In the genomic region with DNA sequence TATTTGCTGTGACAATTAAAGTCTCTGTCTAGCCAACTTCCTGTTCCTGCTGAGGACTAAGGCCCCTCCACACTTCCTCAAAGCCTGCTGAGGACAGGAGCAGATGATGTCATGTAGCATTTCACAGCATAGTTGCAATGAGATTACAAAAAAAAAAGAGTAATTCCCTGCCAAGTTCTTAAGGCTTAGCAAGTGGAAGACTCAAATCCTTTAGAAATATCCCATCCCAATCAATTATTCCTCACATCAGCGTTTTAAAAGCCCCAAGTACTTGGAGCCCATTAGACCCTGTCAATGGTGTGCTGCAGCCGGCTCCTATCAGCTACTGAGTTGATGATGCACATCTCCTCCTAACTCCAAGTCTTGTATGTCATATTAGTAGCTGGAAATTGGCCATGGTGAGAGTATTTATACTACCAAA, we compare ENCODE assay signal across 8 cellular contexts. TPM values are rescaled to one million over a fixed set of nuclear protein-coding genes. Genes with fewer than 3 reads are reported as not detected.
A peak's percentile ranks its signal among the peaks of the same experiment; 100 is the strongest.
DNase-seq lines count a peak whose midpoint lies in the region; ATAC-seq and TF ChIP-seq lines count a peak whose summit lies in the region.

No MANE protein-coding gene starts in this region.

- H3K36me3 ChIP-seq in CD8-positive, alpha-beta T cell (ENCODE audit: insufficient read depth, low read length), result peaks cover 43% of the 10 kb centered on the region
- peaks cover 23 to 49% of the 10 kb centered on the region in 2 donors for H3K36me3 ChIP-seq in ascending aorta
- no peaks in the 10 kb centered on the region for H3K36me3 ChIP-seq in kidney epithelial cell (ENCODE audit: control insufficient read depth, insufficient read depth, low read length)

- peak overlapping the region; percentile 26 for H3K4me3 Mint-ChIP-seq in CD8-positive, alpha-beta T cell

- CTCF ChIA-PET in CD8-positive, alpha-beta T cell (lab: Charles Lee), result interaction anchor here (1.1 to 3.4 kb wide), 7 partner anchors 11 to 66 kb away, joined by 3 to 28 read pairs (median 4); no protein-coding TSS in a partner anchor

- no peak overlapping the region for H3K4me3 ChIP-seq in CD8-positive, alpha-beta T cell (ENCODE audit: low read depth, low read length)
- no peak overlapping the region for H3K4me3 ChIP-seq in ascending aorta
- no peak overlapping the region for H3K4me3 ChIP-seq in kidney epithelial cell (ENCODE audit: low read depth, low read length)

- no peaks in the 10 kb centered on the region for H3K9me3 Mint-ChIP-seq in CD8-positive, alpha-beta T cell

- peaks cover 55% of the 10 kb centered on the region for H3K4me1 Mint-ChIP-seq in CD8-positive, alpha-beta T cell (ENCODE audit: low read depth)

- H3K36me3 Mint-ChIP-seq in CD8-positive, alpha-beta T cell, result peaks cover 94% of the 10 kb centered on the region

- peak overlapping the region; percentile 92 for H3K27ac Mint-ChIP-seq in CD8-positive, alpha-beta T cell

- no peaks in the 10 kb centered on the region for H3K9me3 ChIP-seq in CD8-positive, alpha-beta T cell (ENCODE audit: low read length)
- H3K9me3 ChIP-seq in ascending aorta, result no peaks in the 10 kb centered on the region

- TF ChIP-seq CTCF in CD8-positive, alpha-beta T cell (IDR thresholded peaks at IDR 0.05), result no peak
- TF ChIP-seq CTCF in ascending aorta (IDR thresholded peaks at IDR 0.05) (no peak), kidney epithelial cell (IDR thresholded peaks at IDR 0.05; ENCODE audit: insufficient read depth, low read length, poor library complexity, severe bottlenecking) (no peak)

- peak in 2 of 7 experiments; percentile 26 to 66 for DNase-seq in CD8-positive, alpha-beta T cell
- DNase-seq in Kasumi-1 (lab: John Stamatoyannopoulos, UW) (peak; percentile 95 to 97), ascending aorta (ENCODE audit: low spot score in 2 of 2) (peak in 1 of 2 donors; percentile 80), kidney epithelial cell (ENCODE audit: low read depth) (peak; percentile 38), posterior cingulate gyrus (no peak), DMS79 (lab: John Stamatoyannopoulos, UW) (no peak), DMS153 treated with DMSO at 0.1 percent for 48 hours (lab: John Stamatoyannopoulos, UW; ENCODE audit: unreplicated experiment) (no peak)

- ATAC-seq in CD8-positive, alpha-beta T cell, result peak; percentile 95
- peak; percentile 46 for ATAC-seq in GM19452 (IDR thresholded peaks at IDR 0.05; ENCODE audit: unreplicated experiment)

- H3K27ac ChIP-seq in CD8-positive, alpha-beta T cell (ENCODE audit: low read depth, low read length), result peak overlapping the region; percentile 28
- peak overlapping the region; percentile 30 to 59 for H3K27ac ChIP-seq in ascending aorta

- no peaks in the 10 kb centered on the region for H3K27me3 Mint-ChIP-seq in CD8-positive, alpha-beta T cell (ENCODE audit: low read depth)

- intact Hi-C loops in CD8-positive, alpha-beta T cell (cut with DNase I, micrococcal nuclease), result loop anchor here (2.0 to 5.0 kb wide), 2 partner anchors 14 to 99 kb away; a partner anchor contains a TSS
- intact Hi-C loops in ascending aorta (cut with DNase I) (no loop called here), posterior cingulate gyrus (cut with DNase I) (no loop called here)

- no peaks in the 10 kb centered on the region for H3K27me3 ChIP-seq in CD8-positive, alpha-beta T cell (ENCODE audit: insufficient read depth, low read length)
- no peaks in the 10 kb centered on the region for H3K27me3 ChIP-seq in ascending aorta
- H3K27me3 ChIP-seq in kidney epithelial cell (ENCODE audit: control insufficient read depth, insufficient read depth, low read length), result no peaks in the 10 kb centered on the region

- H3K4me1 ChIP-seq in CD8-positive, alpha-beta T cell (ENCODE audit: insufficient read depth, low read length), result peaks cover 41% of the 10 kb centered on the region
- peaks cover 3 to 7% of the 10 kb centered on the region in 2 donors for H3K4me1 ChIP-seq in ascending aorta

- POLR2A ChIA-PET in CD8-positive, alpha-beta T cell (lab: Charles Lee), result interaction anchor here (0.7 to 2.4 kb wide), 7 partner anchors 11 to 51 kb away, joined by 3 to 11 read pairs (median 5); no protein-coding TSS in a partner anchor

RNA-seq across cellular contexts. Expression of a gene that starts 51.7 kb away (rescaled TPM):
- total RNA-seq in CD8-positive, alpha-beta T cell, result 10 to 100 TPM; 34.9 to 36.4 TPM
- total RNA-seq in ascending aorta (14.8 TPM), kidney epithelial cell (4.2 and 7.1 TPM in 2 replicates)

Comparison
In these comparisons a context has a peak if more than half of its experiments do, and no peak if none do; other contexts are left out.
1. DNase-seq: peak in Kasumi-1 (2 of 2) and kidney epithelial cell (single experiment); none in posterior cingulate gyrus (0 of 10), DMS79 (single experiment) and DMS153 treated with DMSO at 0.1 percent for 48 hours (single experiment).
2. intact Hi-C loops: an anchor here in CD8-positive, alpha-beta T cell (2.0 to 5.0 kb wide); none called in ascending aorta and posterior cingulate gyrus.